Comparison of ENCODE assay signal across 8 cellular contexts in genomic region chr4:2937146-2937857, GRCh38. TPM values are rescaled to one million over a fixed set of nuclear protein-coding genes. Genes with fewer than 3 reads are reported as not detected.
DNase-seq lines count a peak whose midpoint lies in the region; ATAC-seq, FAIRE-seq and TF ChIP-seq lines count a peak whose summit lies in the region.

No MANE protein-coding gene starts in this region.

- H3K4me3 ChIP-seq in left ventricle myocardium inferior: no peak overlapping the region

- no peak for FAIRE-seq in urothelium cell line (lab: Jason Lieb, UNC)

- no peaks in the 10 kb centered on the region for H3K27me3 Mint-ChIP-seq in activated CD8-positive, alpha-beta T cell treated with anti-CD3 and anti-CD28 coated beads, Interleukin-2, amount 10 ng/mL, durations not matched to agents 7 days and 5 days (ENCODE audit: low read depth)

- H3K4me1 Mint-ChIP-seq in activated CD8-positive, alpha-beta T cell treated with anti-CD3 and anti-CD28 coated beads, Interleukin-2, amount 10 ng/mL, durations not matched to agents 7 days and 5 days (ENCODE audit: low read depth): peaks cover 64% of the 10 kb centered on the region

- H3K36me3 ChIP-seq in left ventricle myocardium inferior: peaks cover 51% of the 10 kb centered on the region

- CTCF ChIA-PET in activated CD8-positive, alpha-beta T cell treated with anti-CD3 and anti-CD28 coated beads, Interleukin-2, amount 10 ng/mL, durations not matched to agents 7 days and 5 days (lab: Charles Lee): interaction anchor here (2.7 to 4.3 kb wide), 2 partner anchors 12 to 16 kb away, joined by 16 to 44 read pairs; no protein-coding TSS in a partner anchor

- peak overlapping the region; percentile 84 for H3K4me3 Mint-ChIP-seq in activated CD8-positive, alpha-beta T cell treated with anti-CD3 and anti-CD28 coated beads, Interleukin-2, amount 10 ng/mL, durations not matched to agents 7 days and 5 days

- peak overlapping the region; percentile 89 for H3K27ac Mint-ChIP-seq in activated CD8-positive, alpha-beta T cell treated with anti-CD3 and anti-CD28 coated beads, Interleukin-2, amount 10 ng/mL, durations not matched to agents 7 days and 5 days

- H3K9me3 Mint-ChIP-seq in activated CD8-positive, alpha-beta T cell treated with anti-CD3 and anti-CD28 coated beads, Interleukin-2, amount 10 ng/mL, durations not matched to agents 7 days and 5 days (ENCODE audit: insufficient read depth): no peaks in the 10 kb centered on the region

- intact Hi-C loops in left ventricle myocardium inferior (cut with micrococcal nuclease) (no loop called here), left ventricle myocardium superior (cut with micrococcal nuclease) (no loop called here)

- peaks cover 60% of the 10 kb centered on the region for H3K36me3 Mint-ChIP-seq in activated CD8-positive, alpha-beta T cell treated with anti-CD3 and anti-CD28 coated beads, Interleukin-2, amount 10 ng/mL, durations not matched to agents 7 days and 5 days (ENCODE audit: low read depth)

- no peaks in the 10 kb centered on the region for H3K27me3 ChIP-seq in left ventricle myocardium inferior (ENCODE audit: low read depth)

- peaks cover 49% of the 10 kb centered on the region for H3K4me1 ChIP-seq in left ventricle myocardium inferior

- DNase-seq in left ventricle myocardium inferior (peak; percentile 18), left ventricle myocardium superior (no peak), kidney tubule cell (ENCODE audit: low spot score) (peak; percentile 96), urothelium cell line (ENCODE audit: low spot score) (peak; percentile 44), NCI-H187 treated with DMSO at 0.1 percent for 48 hours (lab: John Stamatoyannopoulos, UW) (no peak), NCI-H1105 treated with DMSO at 0.1 percent for 48 hours (lab: John Stamatoyannopoulos, UW) (no peak)
- no peak for DNase-seq in activated CD8-positive, alpha-beta T cell treated with anti-CD3 and anti-CD28 coated beads, Interleukin-2, amount 10 ng/mL, durations not matched to agents 7 days and 5 days

- TF ChIP-seq CTCF in left ventricle myocardium inferior (IDR thresholded peaks at IDR 0.05; ENCODE audit: borderline replicate concordance): no peak

- ATAC-seq in left ventricle myocardium superior (no peak), GM18861 (IDR thresholded peaks at IDR 0.05; ENCODE audit: unreplicated experiment) (no peak)
- no peak for ATAC-seq in activated CD8-positive, alpha-beta T cell treated with anti-CD3 and anti-CD28 coated beads, Interleukin-2, amount 10 ng/mL, durations not matched to agents 7 days and 5 days

- no peak overlapping the region for H3K27ac ChIP-seq in left ventricle myocardium inferior (replicated peaks)

- POLR2A ChIA-PET in activated CD8-positive, alpha-beta T cell treated with anti-CD3 and anti-CD28 coated beads, Interleukin-2, amount 10 ng/mL, durations not matched to agents 7 days and 5 days (lab: Charles Lee): interaction anchor here (0.7 kb wide), 1 partner anchor 8 kb away, joined by 3 read pairs; no protein-coding TSS in a partner anchor

- no peaks in the 10 kb centered on the region for H3K9me3 ChIP-seq in left ventricle myocardium inferior (replicated peaks)

RNA-seq across cellular contexts. Expression of gene NOP14, which starts 25.9 kb away (rescaled TPM):
- total RNA-seq in left ventricle myocardium inferior (17.4 TPM), left ventricle myocardium superior (19.9 TPM)
- 10 to 100 TPM; 47.6 to 52.3 TPM for total RNA-seq in activated CD8-positive, alpha-beta T cell treated with anti-CD3 and anti-CD28 coated beads, Interleukin-2, amount 10 ng/mL, durations not matched to agents 7 days and 5 days

RNA-seq across cellular contexts. Expression of gene GRK4, which starts 26.1 kb away (rescaled TPM):
- total RNA-seq in left ventricle myocardium inferior (9.0 TPM), left ventricle myocardium superior (9.2 TPM)
- 1 to 10 TPM; 2.2 to 2.6 TPM for total RNA-seq in activated CD8-positive, alpha-beta T cell treated with anti-CD3 and anti-CD28 coated beads, Interleukin-2, amount 10 ng/mL, durations not matched to agents 7 days and 5 days

Comparison
In these comparisons a context has a peak if more than half of its experiments do, and no peak if none do; other contexts are left out.
1. DNase-seq: peak in left ventricle myocardium inferior (single experiment), kidney tubule cell (single experiment) and urothelium cell line (single experiment); none in left ventricle myocardium superior (single experiment), activated CD8-positive, alpha-beta T cell treated with anti-CD3 and anti-CD28 coated beads, Interleukin-2, amount 10 ng/mL, durations not matched to agents 7 days and 5 days (single experiment), NCI-H187 treated with DMSO at 0.1 percent for 48 hours (single experiment) and NCI-H1105 treated with DMSO at 0.1 percent for 48 hours (single experiment).